In the genomic region with DNA sequence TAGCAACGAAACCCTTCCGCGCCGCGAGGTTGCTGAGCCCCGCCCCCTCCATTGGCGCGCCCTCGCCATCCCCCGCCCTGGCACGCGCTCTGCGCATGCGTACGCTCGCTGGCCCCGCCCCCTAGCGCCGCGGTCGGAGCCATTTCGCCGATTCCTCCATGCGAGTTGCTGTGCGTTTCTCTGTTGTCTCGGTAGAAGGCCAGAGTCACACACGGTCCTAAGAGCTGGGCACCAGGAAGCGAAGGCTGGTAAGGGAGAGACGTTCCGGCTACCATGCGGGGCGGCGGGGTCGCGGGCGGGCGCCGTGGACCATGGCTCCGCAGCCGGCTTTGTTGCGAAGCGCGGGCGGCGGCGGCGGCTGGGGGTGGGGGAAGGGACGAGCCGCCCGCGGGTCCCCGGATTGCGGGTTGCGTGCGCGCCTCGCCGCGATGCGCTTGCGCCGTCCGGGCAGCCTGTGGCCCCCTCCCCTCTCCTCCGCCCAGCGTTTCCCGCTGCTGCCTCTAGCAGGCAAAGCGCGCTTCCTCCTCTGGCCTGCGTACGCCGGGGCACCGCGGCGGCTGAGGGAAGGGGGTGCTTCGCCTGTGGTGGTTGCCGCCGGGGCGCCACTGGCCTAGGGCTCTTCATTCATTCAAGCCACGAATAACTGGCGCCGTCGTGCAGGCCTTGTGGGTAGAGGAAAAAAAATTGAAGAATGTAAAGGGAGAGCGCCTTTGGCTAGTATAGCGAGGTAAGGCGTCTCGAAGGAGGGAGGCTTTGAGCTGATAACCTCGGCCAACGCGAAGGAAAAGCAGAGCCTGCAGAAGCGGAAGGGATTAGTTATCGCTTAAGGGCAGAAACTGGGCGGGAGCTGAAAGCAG, we compare ENCODE assay signal across 7 cellular contexts.
DNase-seq lines count a peak whose midpoint lies in the region; ATAC-seq and TF ChIP-seq lines count a peak whose summit lies in the region.

A gene (plus strand): TSS at position 139 of the 857 bp plus-strand sequence. CDS start 3,220 bp downstream, outside the sequence.

- peak within 1 kb of the TSS; percentile 88 for H3K4me3 ChIP-seq in retinal pigment epithelial cell (ENCODE audit: low read length)

- ATAC-seq in GM18508 (IDR thresholded peaks at IDR 0.05; ENCODE audit: insufficient read depth, unreplicated experiment), result peak; percentile 70
- peak; percentile 72 for ATAC-seq in HG03025 (IDR thresholded peaks at IDR 0.05; ENCODE audit: low FRiP score, unreplicated experiment)

- peak; percentile 71 for DNase-seq in NCI-H2029 treated with DMSO at 0.1 percent for 48 hours (lab: John Stamatoyannopoulos, UW)
- DNase-seq in T-helper 9 cell, result peak; percentile 97
- peak; percentile 97 for DNase-seq in astrocyte of the hippocampus (ENCODE audit: low read depth, low spot score)
- DNase-seq in hippocampal formation (lab: John Stamatoyannopoulos, UW), result peak; percentile 81 to 91
- peak; percentile 52 for DNase-seq in retinal pigment epithelial cell (ENCODE audit: low read depth)

- no peak for TF ChIP-seq CTCF in retinal pigment epithelial cell (conservative IDR thresholded peaks at IDR 0.05; ENCODE audit: low read depth, low read length)

Comparison
In these comparisons a context has a peak if more than half of its experiments do, and no peak if none do; other contexts are left out.
1. Peak in every context shown above with its lines: DNase-seq, ATAC-seq and H3K4me3 ChIP-seq.